Comparison of ENCODE assay signal across 1 cellular context in genomic region chr11:6638437-6638836, GRCh38.
TF ChIP-seq lines count a peak whose summit lies in the region.

No MANE protein-coding gene starts in this region.

TF ChIP-seq in HCT116, 20 proteins besides CTCF, POLR2A, EP300 and RAD21 (continued from another document):
- TF ChIP-seq ZBTB33 (IDR thresholded peaks at IDR 0.05; ENCODE audit: extremely low read depth, insufficient replicate concordance, low read length) (no peak), ZFX (IDR thresholded peaks at IDR 0.05) (no peak), ATF3 (IDR thresholded peaks at IDR 0.05) (no peak), REST (IDR thresholded peaks at IDR 0.05; ENCODE audit: low read depth) (no peak), EGR1 (IDR thresholded peaks at IDR 0.05; ENCODE audit: low read depth) (no peak), POLR2AphosphoS5 (IDR thresholded peaks at IDR 0.05; ENCODE audit: low read depth, low read length) (no peak)
